In the genomic region with DNA sequence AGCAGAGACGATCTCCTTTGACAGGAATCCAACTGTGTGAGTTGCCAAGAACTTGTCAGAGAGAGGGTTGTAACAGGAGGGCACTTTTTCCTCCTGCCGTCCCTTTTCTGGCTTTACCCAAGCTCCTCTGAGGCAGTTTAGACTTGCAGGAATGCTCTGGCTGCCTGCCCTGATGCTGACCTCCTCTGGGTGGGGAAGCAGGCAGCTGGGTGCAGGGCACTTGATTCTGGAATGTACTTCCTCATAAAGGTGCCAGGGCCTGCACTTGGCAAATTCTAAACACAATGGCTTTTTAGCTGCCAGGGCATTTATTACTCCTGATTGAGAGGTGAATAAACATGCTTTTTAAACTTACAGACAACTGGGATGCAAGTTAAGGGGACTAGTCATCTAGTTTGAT, we compare ENCODE assay signal across 1 cellular context.
TF ChIP-seq lines count a peak whose summit lies in the region.

No MANE protein-coding gene starts in this region.

TF ChIP-seq in GM23338, 12 proteins besides CTCF, POLR2A, EP300 and RAD21 (continued from another document):
- TF ChIP-seq EZH2 (IDR thresholded peaks at IDR 0.05; ENCODE audit: low read depth, unreplicated experiment) (no peak), JUNB (IDR thresholded peaks at IDR 0.05; ENCODE audit: unreplicated experiment) (no peak), EZH2phosphoT487 (IDR thresholded peaks at IDR 0.05; ENCODE audit: unreplicated experiment) (no peak), NANOG (IDR thresholded peaks at IDR 0.05; ENCODE audit: borderline replicate concordance) (no peak)
- TF ChIP-seq, protein P1, sequence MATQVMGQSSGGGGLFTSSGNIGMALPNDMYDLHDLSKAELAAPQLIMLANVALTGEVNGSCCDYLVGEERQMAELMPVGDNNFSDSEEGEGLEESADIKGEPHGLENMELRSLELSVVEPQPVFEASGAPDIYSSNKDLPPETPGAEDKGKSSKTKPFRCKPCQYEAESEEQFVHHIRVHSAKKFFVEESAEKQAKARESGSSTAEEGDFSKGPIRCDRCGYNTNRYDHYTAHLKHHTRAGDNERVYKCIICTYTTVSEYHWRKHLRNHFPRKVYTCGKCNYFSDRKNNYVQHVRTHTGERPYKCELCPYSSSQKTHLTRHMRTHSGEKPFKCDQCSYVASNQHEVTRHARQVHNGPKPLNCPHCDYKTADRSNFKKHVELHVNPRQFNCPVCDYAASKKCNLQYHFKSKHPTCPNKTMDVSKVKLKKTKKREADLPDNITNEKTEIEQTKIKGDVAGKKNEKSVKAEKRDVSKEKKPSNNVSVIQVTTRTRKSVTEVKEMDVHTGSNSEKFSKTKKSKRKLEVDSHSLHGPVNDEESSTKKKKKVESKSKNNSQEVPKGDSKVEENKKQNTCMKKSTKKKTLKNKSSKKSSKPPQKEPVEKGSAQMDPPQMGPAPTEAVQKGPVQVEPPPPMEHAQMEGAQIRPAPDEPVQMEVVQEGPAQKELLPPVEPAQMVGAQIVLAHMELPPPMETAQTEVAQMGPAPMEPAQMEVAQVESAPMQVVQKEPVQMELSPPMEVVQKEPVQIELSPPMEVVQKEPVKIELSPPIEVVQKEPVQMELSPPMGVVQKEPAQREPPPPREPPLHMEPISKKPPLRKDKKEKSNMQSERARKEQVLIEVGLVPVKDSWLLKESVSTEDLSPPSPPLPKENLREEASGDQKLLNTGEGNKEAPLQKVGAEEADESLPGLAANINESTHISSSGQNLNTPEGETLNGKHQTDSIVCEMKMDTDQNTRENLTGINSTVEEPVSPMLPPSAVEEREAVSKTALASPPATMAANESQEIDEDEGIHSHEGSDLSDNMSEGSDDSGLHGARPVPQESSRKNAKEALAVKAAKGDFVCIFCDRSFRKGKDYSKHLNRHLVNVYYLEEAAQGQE (IDR thresholded peaks at IDR 0.05; ENCODE audit: unreplicated experiment): no peak
TF ChIP-seq in GM23338: peak in this region for 0.
